In genomic region chr5:43120720-43121564, GRCh38 we compare ENCODE assay signal across 1 cellular context.
TF ChIP-seq lines count a peak whose summit lies in the region.

Gene ZNF131, plus strand, starts transcription at chr5:43120914. Its CDS starts 1,140 bp downstream, at chr5:43122054.

TF ChIP-seq in HEK293, 187 proteins besides CTCF, POLR2A, EP300 and RAD21 (continued from another document and continues in another):
- TF ChIP-seq ZNF280C (tag by site-specific recombination; IDR thresholded peaks at IDR 0.05) (no peak), ZBTB7A (tag by site-specific recombination; IDR thresholded peaks at IDR 0.05; ENCODE audit: low read depth) (peak; percentile 68; the same call in 1 of the 2 replicates), KLF16 (tag by site-specific recombination; IDR thresholded peaks at IDR 0.05) (peak; percentile 89), ZNF362 (tag by site-specific recombination; IDR thresholded peaks at IDR 0.05) (no peak), ZNF561 (tag by site-specific recombination; IDR thresholded peaks at IDR 0.05; ENCODE audit: borderline replicate concordance) (peak; percentile 88), ZBTB21 (tag by site-specific recombination; IDR thresholded peaks at IDR 0.05) (peak; percentile 67), GLI2 (tag by site-specific recombination; IDR thresholded peaks at IDR 0.05; ENCODE audit: borderline replicate concordance, low read depth) (no peak), ZNF302 (tag by site-specific recombination; IDR thresholded peaks at IDR 0.05; ENCODE audit: low read depth) (no peak), ZBTB17 (tag by site-specific recombination; IDR thresholded peaks at IDR 0.05) (peak; percentile 57; the same call in 1 of the 2 replicates), ZBTB1 (tag by site-specific recombination; IDR thresholded peaks at IDR 0.05) (no peak), ZNF654 (tag by site-specific recombination; IDR thresholded peaks at IDR 0.05; ENCODE audit: low read depth) (no peak), BCL6B (tag by site-specific recombination; IDR thresholded peaks at IDR 0.05) (no peak), ZNF391 (tag by site-specific recombination; IDR thresholded peaks at IDR 0.05; ENCODE audit: borderline replicate concordance, low read depth) (no peak; the same call in 1 of the 2 replicates), HOXA7 (CRISPR knock-in tag; IDR thresholded peaks at IDR 0.05; ENCODE audit: borderline replicate concordance) (0 out of 2 replicates have a peak, but pooled peaks have one; percentile 67), PATZ1 (tag by site-specific recombination; IDR thresholded peaks at IDR 0.05) (peak; percentile 77), SP7 (tag by site-specific recombination; IDR thresholded peaks at IDR 0.05) (peak; percentile 61), ZNF501 (tag by site-specific recombination; IDR thresholded peaks at IDR 0.05) (peak; percentile 11; the same call in 1 of the 2 replicates), ZNF560 (tag by site-specific recombination; IDR thresholded peaks at IDR 0.05; ENCODE audit: borderline replicate concordance) (no peak), ELK4 (IDR thresholded peaks at IDR 0.05; ENCODE audit: borderline replicate concordance, low read depth, low read length) (no peak; the same call in 1 of the 2 replicates), PBX3 (CRISPR knock-in tag; IDR thresholded peaks at IDR 0.05) (peak; percentile 68), ZNF354C (tag by site-specific recombination; IDR thresholded peaks at IDR 0.05; ENCODE audit: borderline replicate concordance, low read depth) (no peak), ZEB2 (tag by site-specific recombination; IDR thresholded peaks at IDR 0.05) (peak; percentile 56), YY1 (tag by site-specific recombination; IDR thresholded peaks at IDR 0.05) (peak; percentile 70), ZNF704 (tag by site-specific recombination; IDR thresholded peaks at IDR 0.05) (no peak), ZNF76 (tag by site-specific recombination; IDR thresholded peaks at IDR 0.05; ENCODE audit: borderline replicate concordance, low read depth) (no peak), ZNF157 (tag by site-specific recombination; IDR thresholded peaks at IDR 0.05) (no peak), GFI1B (tag by site-specific recombination; IDR thresholded peaks at IDR 0.05) (no peak), ZNF571 (tag by site-specific recombination; IDR thresholded peaks at IDR 0.05) (no peak), ZNF645 (tag by site-specific recombination; IDR thresholded peaks at IDR 0.05) (no peak), ZNF600 (tag by site-specific recombination; IDR thresholded peaks at IDR 0.05) (peak; percentile 93), ZIC2 (tag by site-specific recombination; IDR thresholded peaks at IDR 0.05) (0 out of 2 replicates have a peak, but pooled peaks have one; percentile 9), ZNF2 (tag by site-specific recombination; IDR thresholded peaks at IDR 0.05) (peak; percentile 79), ZNF701 (tag by site-specific recombination; IDR thresholded peaks at IDR 0.05) (no peak), ZNF658 (tag by site-specific recombination; IDR thresholded peaks at IDR 0.05) (no peak), ZNF398 (tag by site-specific recombination; IDR thresholded peaks at IDR 0.05) (peak; percentile 51; the same call in 1 of the 2 replicates), IKZF3 (tag by site-specific recombination; IDR thresholded peaks at IDR 0.05) (peak; percentile 57; the same call in 1 of the 2 replicates), ZNF629 (tag by site-specific recombination; IDR thresholded peaks at IDR 0.05) (peak; percentile 95), ZNF843 (tag by site-specific recombination; IDR thresholded peaks at IDR 0.05) (peak; percentile 23), ZNF394 (tag by site-specific recombination; IDR thresholded peaks at IDR 0.05; ENCODE audit: borderline replicate concordance) (no peak), ZNF677 (tag by site-specific recombination; IDR thresholded peaks at IDR 0.05) (0 out of 2 replicates have a peak, but pooled peaks have one; percentile 35), ZSCAN23 (tag by site-specific recombination; IDR thresholded peaks at IDR 0.05) (no peak), ZNF350 (tag by site-specific recombination; IDR thresholded peaks at IDR 0.05) (no peak), ZBTB11 (tag by site-specific recombination; conservative IDR thresholded peaks at IDR 0.05; ENCODE audit: low read depth) (peak; percentile 80), ZNF768 (tag by site-specific recombination; IDR thresholded peaks at IDR 0.05) (0 out of 2 replicates have a peak, but pooled peaks have one; percentile 16), ZNF621 (tag by site-specific recombination; IDR thresholded peaks at IDR 0.05) (no peak), ZSCAN4 (tag by site-specific recombination; IDR thresholded peaks at IDR 0.05) (no peak)
